ENCODE assay signal across 8 cellular contexts in genomic region chr2:9550859-9551391, GRCh38. TPM values are rescaled to one million over a fixed set of nuclear protein-coding genes. Genes with fewer than 3 reads are reported as not detected.
DNase-seq lines count a peak whose midpoint lies in the region; ATAC-seq and TF ChIP-seq lines count a peak whose summit lies in the region.
"Not testable (repeated sequence)": the region's sequence is repeated elsewhere in the genome, so short reads cannot be mapped to it uniquely, and the experiment has no call there.

No MANE protein-coding gene starts in this region.

- H3K4me2 ChIP-seq in Loucy (ENCODE audit: low read depth, low read length, poor library complexity, severe bottlenecking) = peak overlapping the region; percentile 43

- not testable (repeated sequence) for TF ChIP-seq CTCF in GM20000 (IDR thresholded peaks at IDR 0.05; ENCODE audit: extremely low read depth, missing control alignments); Loucy (conservative IDR thresholded peaks at IDR 0.05; ENCODE audit: low read length); right atrium auricular region (IDR thresholded peaks at IDR 0.05); psoas muscle (IDR thresholded peaks at IDR 0.05); upper lobe of right lung (IDR thresholded peaks at IDR 0.05)

- not testable (repeated sequence) for H3K27me3 ChIP-seq in Loucy (ENCODE audit: insufficient read depth, low read length, poor library complexity, severe bottlenecking); right atrium auricular region; psoas muscle (ENCODE audit: insufficient read depth in 3 of 3, low read length in 2 of 3); upper lobe of right lung

- not testable (repeated sequence) for H3K9ac ChIP-seq in Loucy (ENCODE audit: low read depth, low read length, poor library complexity, severe bottlenecking)

- DNase-seq in Caki2 (ENCODE audit: low read depth) = peak; percentile 48
- peak; percentile 44 for DNase-seq in GM20000 (ENCODE audit: low spot score)
- peak; percentile 62 for DNase-seq in SIG-M5 treated with dmso at 0.1 percent for 504 hours (lab: John Stamatoyannopoulos, UW; ENCODE audit: unreplicated experiment)
- not testable (repeated sequence) for DNase-seq in right atrium auricular region (ENCODE audit: low spot score); upper lobe of right lung
- DNase-seq in psoas muscle = peak in 1 of 2 donors; percentile 67

- peaks cover 11% of the 10 kb centered on the region for H3K36me3 Mint-ChIP-seq in activated naive CD4-positive, alpha-beta T cell treated with anti-CD3 and anti-CD28 coated beads, Interleukin-2, amount 50 U/mL, for 24 hours

- WGBS in psoas muscle, 3 donors = 43 to 76% (median 57%) methylated on average over 7 of the region's 7 CpGs

- H4K20me1 ChIP-seq in Loucy (ENCODE audit: insufficient read depth, low read length, poor library complexity, severe bottlenecking) = peaks cover 56% of the 10 kb centered on the region

- H3K36me3 ChIP-seq in Loucy (ENCODE audit: insufficient read depth, low read length); right atrium auricular region; psoas muscle (ENCODE audit: insufficient read depth in 1 of 2, low read depth in 1 of 2); upper lobe of right lung: not testable (repeated sequence)

- not testable (repeated sequence) for ATAC-seq in psoas muscle, upper lobe of right lung

- H3K27ac ChIP-seq in right atrium auricular region (peak overlapping the region; percentile 21 to 61), psoas muscle (peak overlapping the region; percentile 38), upper lobe of right lung (peak overlapping the region; percentile 32)

- H3K9me2 ChIP-seq in Loucy (replicated peaks; ENCODE audit: low read depth, low read length) = not testable (repeated sequence)

- peak overlapping the region; percentile 53 for H3K4me3 Mint-ChIP-seq in activated naive CD4-positive, alpha-beta T cell treated with anti-CD3 and anti-CD28 coated beads, Interleukin-2, amount 50 U/mL, for 24 hours

- H3K4me1 ChIP-seq in Loucy (ENCODE audit: insufficient read depth, low read length, poor library complexity, severe bottlenecking) (peaks cover 30% of the 10 kb centered on the region), right atrium auricular region (peaks cover 3 to 85% of the 10 kb centered on the region in 2 donors), psoas muscle (peaks cover 72% of the 10 kb centered on the region), upper lobe of right lung (peaks cover 56% of the 10 kb centered on the region)

- in situ Hi-C loops in Caki2 (cut with HindIII; ENCODE audit: low pct_unique_long_range_greater_than_20kb, low sequenced_read_pairs) = not testable (repeated sequence)

- not testable (repeated sequence) for H2AFZ ChIP-seq in Loucy (ENCODE audit: low read length)

- peak overlapping the region; percentile 14 for H3K27ac Mint-ChIP-seq in activated naive CD4-positive, alpha-beta T cell treated with anti-CD3 and anti-CD28 coated beads, Interleukin-2, amount 50 U/mL, for 24 hours

- peaks cover 94% of the 10 kb centered on the region for H3K79me2 ChIP-seq in Loucy (ENCODE audit: insufficient read depth, low read length)

- intact Hi-C loops in psoas muscle (cut with DNase I); upper lobe of right lung (cut with DNase I): not testable (repeated sequence)

- peak overlapping the region; percentile 4 for H3K4me3 ChIP-seq in Loucy (ENCODE audit: low read length, poor library complexity, severe bottlenecking)
- not testable (repeated sequence) for H3K4me3 ChIP-seq in right atrium auricular region, psoas muscle, upper lobe of right lung

- not testable (repeated sequence) for H3F3A ChIP-seq in Loucy (ENCODE audit: low read depth)

- not testable (repeated sequence) for H3K9me3 ChIP-seq in Loucy (ENCODE audit: insufficient read depth, low read depth, low read length); right atrium auricular region; psoas muscle; upper lobe of right lung

- peaks cover 74% of the 10 kb centered on the region for H3K4me1 Mint-ChIP-seq in activated naive CD4-positive, alpha-beta T cell treated with anti-CD3 and anti-CD28 coated beads, Interleukin-2, amount 50 U/mL, for 24 hours

- H3K27me3 Mint-ChIP-seq in activated naive CD4-positive, alpha-beta T cell treated with anti-CD3 and anti-CD28 coated beads, Interleukin-2, amount 50 U/mL, for 24 hours = not testable (repeated sequence)

- not testable (repeated sequence) for H3K9me3 Mint-ChIP-seq in activated naive CD4-positive, alpha-beta T cell treated with anti-CD3 and anti-CD28 coated beads, Interleukin-2, amount 50 U/mL, for 24 hours

RNA-seq across cellular contexts. Expression of gene ADAM17, which starts 4.7 kb away (rescaled TPM):
- 16.6 and 17.1 TPM in 2 replicates for total RNA-seq in Caki2 (2014; rRNA removed; shearing (Covaris generic); ENCODE audit: low replicate concordance)
- total RNA-seq in right atrium auricular region (10 to 100 TPM; 12.2 to 16.4 TPM), psoas muscle (10 to 100 TPM; 12.9 to 36.3 (median 16.1) TPM), upper lobe of right lung (57.7 TPM)
- 10 to 100 TPM in 2 of 3 donors, 1 to 10 TPM in 1; 7.4 to 18.2 (median 15.4) TPM for polyA plus RNA-seq in psoas muscle
